ENCODE assay signal across 8 cellular contexts in genomic region chr20:62405108-62405980, GRCh38. TPM values are rescaled to one million over a fixed set of nuclear protein-coding genes. Genes with fewer than 3 reads are reported as not detected.
DNase-seq lines count a peak whose midpoint lies in the region; ATAC-seq, FAIRE-seq and TF ChIP-seq lines count a peak whose summit lies in the region.

No MANE protein-coding gene starts in this region.

- H3K36me3 ChIP-seq in GM23338 (ENCODE audit: insufficient read depth) (no peaks in the 10 kb centered on the region), psoas muscle (ENCODE audit: insufficient read depth in 1 of 2, low read depth in 1 of 2) (no peaks in the 10 kb centered on the region)

- peaks cover 15% of the 10 kb centered on the region for H3K27me3 Mint-ChIP-seq in GM23338 (ENCODE audit: insufficient read depth, low read depth, poor library complexity)

- H3K4me3 Mint-ChIP-seq in GM23338 = peak overlapping the region; percentile 72

- no peak overlapping the region for H2AFZ ChIP-seq in GM23338

- no peak for FAIRE-seq in GM12891 (lab: Jason Lieb, UNC)

- H3K9me3 Mint-ChIP-seq in GM23338 = no peaks in the 10 kb centered on the region

- DNase-seq in AG08395 (ENCODE audit: low spot score) (peak; percentile 44), GM23338 (ENCODE audit: low spot score) (peak; percentile 76), UCSD-AML1 (lab: John Stamatoyannopoulos, UW; ENCODE audit: unreplicated experiment) (peak; percentile 26), foreskin fibroblast (peak; percentile 58 to 76), psoas muscle (peak; percentile 59 to 78), GM12891 (ENCODE audit: insufficient read length, low spot score) (no peak), NCI-H1105 (lab: John Stamatoyannopoulos, UW) (no peak)
- no peak for DNase-seq in activated CD4-positive, CD25-positive, alpha-beta regulatory T cell treated with anti-CD3 and anti-CD28 coated beads, Interleukin-2, amount 50 U/mL, for 72 hours

- TF ChIP-seq POLR2A in GM12891 (IDR thresholded peaks at IDR 0.05; ENCODE audit: low read depth, low read length) = no peak

- no peak overlapping the region for H3K27ac ChIP-seq in GM23338 (ENCODE audit: low read depth)
- no peak overlapping the region for H3K27ac ChIP-seq in psoas muscle

- no peaks in the 10 kb centered on the region for H3K9me2 ChIP-seq in GM23338 (ENCODE audit: insufficient read depth)

- H3K79me2 ChIP-seq in GM23338 (replicated peaks; ENCODE audit: insufficient read depth) = no peaks in the 10 kb centered on the region

- no peaks in the 10 kb centered on the region for H3K9me3 ChIP-seq in psoas muscle

- H3K36me3 Mint-ChIP-seq in GM23338 (ENCODE audit: low read depth) = peaks cover 5% of the 10 kb centered on the region; the same call in 1 of the 3 replicates

- H3K4me2 ChIP-seq in GM23338 = peak overlapping the region; percentile 82; the same call in 1 of the 2 replicates

- no peaks in the 10 kb centered on the region for H3K27me3 ChIP-seq in GM23338 (ENCODE audit: insufficient read depth)
- no peaks in the 10 kb centered on the region for H3K27me3 ChIP-seq in psoas muscle (ENCODE audit: insufficient read depth in 3 of 3, low read length in 2 of 3)

- peak overlapping the region; percentile 62; the same call in 1 of the 2 replicates for H3K4me3 ChIP-seq in GM23338
- peak overlapping the region in 1 of 2 donors; percentile 60 for H3K4me3 ChIP-seq in foreskin fibroblast (ENCODE audit: low read depth in 1 of 2, low read length in 2 of 2)
- H3K4me3 ChIP-seq in psoas muscle = peak overlapping the region; percentile 74

- H3K4me1 Mint-ChIP-seq in GM23338 = peaks cover 17% of the 10 kb centered on the region

- no peaks in the 10 kb centered on the region; the same call in 1 of the 2 replicates for H3K4me1 ChIP-seq in GM23338 (ENCODE audit: insufficient read depth)
- H3K4me1 ChIP-seq in psoas muscle = peaks cover 26% of the 10 kb centered on the region

- TF ChIP-seq CTCF in GM23338 (conservative IDR thresholded peaks at IDR 0.05; ENCODE audit: low read depth in 2 of 2) = peak; percentile 57 to 82
- TF ChIP-seq CTCF in foreskin fibroblast (IDR thresholded peaks at IDR 0.05; ENCODE audit: low read depth, low read length) = peak; percentile 43
- TF ChIP-seq CTCF in psoas muscle (IDR thresholded peaks at IDR 0.05) = peak; percentile 59

- no peaks in the 10 kb centered on the region for H3F3A ChIP-seq in GM23338 (replicated peaks; ENCODE audit: low read depth)

- peak; percentile 43 for ATAC-seq in GM23338
- peak; percentile 35 to 66 (median 49) for ATAC-seq in psoas muscle

- H4K20me1 ChIP-seq in GM23338 (replicated peaks; ENCODE audit: insufficient read depth) = no peaks in the 10 kb centered on the region; the same call in 1 of the 2 replicates

- 67 to 73% (median 68%) methylated on average over 23 of the region's 23 CpGs for WGBS in psoas muscle, 3 donors

- intact Hi-C loops in psoas muscle (cut with DNase I) = loop anchor here in 1 of 2 donors (5.0 kb wide), 1 partner anchor 87 kb away; no protein-coding TSS in a partner anchor

- H3K27ac Mint-ChIP-seq in GM23338 = no peak overlapping the region

TF ChIP-seq in GM23338, 12 proteins besides CTCF, POLR2A, EP300 and RAD21:
- no peak for TF ChIP-seq ETS1 (IDR thresholded peaks at IDR 0.05)
- TF ChIP-seq CREB1 (CRISPR knock-in tag; IDR thresholded peaks at IDR 0.05; ENCODE audit: low read depth) = peak; percentile 53; the same call in 1 of the 2 replicates

TF ChIP-seq in GM12891, 5 proteins besides CTCF, POLR2A, EP300 and RAD21:
- TF ChIP-seq SPI1 (IDR thresholded peaks at IDR 0.05; ENCODE audit: low read depth, low read length) (no peak), PAX5 (IDR thresholded peaks at IDR 0.05; ENCODE audit: insufficient read depth, low read length, severe bottlenecking) (no peak), POU2F2 (IDR thresholded peaks at IDR 0.05; ENCODE audit: low read depth, low read length) (no peak), TAF1 (IDR thresholded peaks at IDR 0.05; ENCODE audit: low read depth, low read length) (no peak), POLR2AphosphoS5 (IDR thresholded peaks at IDR 0.05; ENCODE audit: low read depth, low read length) (no peak)
TF ChIP-seq in GM12891: peak in this region for 0.

RNA-seq across cellular contexts. Expression of gene CABLES2, which starts 1.7 kb away (rescaled TPM):
- total RNA-seq in GM23338 (2014; rRNA removed; shearing (Covaris generic)) = 12.6 and 12.7 TPM in 2 replicates
- polyA plus RNA-seq in GM23338 (2016; fragmentation: Nextera tagmentation; extraction: Ambion mirVana) (4.3 and 5.1 TPM in 2 replicates), psoas muscle (1 to 10 TPM; 2.4 to 4.3 (median 3.5) TPM)
- 1 to 10 TPM; 3.0 to 4.2 (median 3.9) TPM for total RNA-seq in psoas muscle
- 4.9 TPM for polyA plus RNA-seq in GM12891 (2012; ENCODE audit: low read depth, missing spikeins)

RNA-seq across cellular contexts. Expression of gene RPS21, which starts 18.4 kb away (rescaled TPM):
- 759 and 964 TPM in 2 replicates for total RNA-seq in GM23338 (2014; rRNA removed; shearing (Covaris generic))
- 2,298 and 2,471 TPM in 2 replicates for polyA plus RNA-seq in GM23338 (2016; fragmentation: Nextera tagmentation; extraction: Ambion mirVana)
- 1,000 to 10,000 TPM in 3 of 4 donors, 100 to 1,000 TPM in 1; 602 to 1,206 (median 1,044) TPM for total RNA-seq in psoas muscle
- 1,000 to 10,000 TPM; 3,473 to 5,162 (median 3,791) TPM for polyA plus RNA-seq in psoas muscle
- 7,261 TPM for polyA plus RNA-seq in GM12891 (2012; ENCODE audit: low read depth, missing spikeins)

RNA-seq across cellular contexts. Expression of gene RBBP8NL, which starts 22.0 kb away (rescaled TPM):
- total RNA-seq in GM23338 (2014; rRNA removed; shearing (Covaris generic)) = 0.66 and 1.1 TPM in 2 replicates
- polyA plus RNA-seq in GM23338 (2016; fragmentation: Nextera tagmentation; extraction: Ambion mirVana) (0.10 and 0.64 TPM in 2 replicates), psoas muscle (under 1 TPM in 2 of 3 donors, not detected in 1; 0.03 to 0.08 TPM)
- not detected for total RNA-seq in psoas muscle
- not detected for polyA plus RNA-seq in GM12891 (2012; ENCODE audit: low read depth, missing spikeins)

RNA-seq across cellular contexts. Expression of gene LAMA5, which starts 38.2 kb away (rescaled TPM):
- 215 and 298 TPM in 2 replicates for total RNA-seq in GM23338 (2014; rRNA removed; shearing (Covaris generic))
- polyA plus RNA-seq in GM23338 (2016; fragmentation: Nextera tagmentation; extraction: Ambion mirVana) (192 and 201 TPM in 2 replicates), psoas muscle (10 to 100 TPM; 14.4 to 40.5 (median 23.3) TPM)
- total RNA-seq in psoas muscle = 10 to 100 TPM; 27.2 to 74.6 (median 46.5) TPM
- 1.3 TPM for polyA plus RNA-seq in GM12891 (2012; ENCODE audit: low read depth, missing spikeins)

Comparison
In these comparisons a context has a peak if more than half of its experiments do, and no peak if none do; other contexts are left out.
1. DNase-seq: peak in AG08395 (single experiment), GM23338 (single experiment), UCSD-AML1 (single experiment), foreskin fibroblast (2 of 2) and psoas muscle (2 of 2); none in GM12891 (single experiment), NCI-H1105 (single experiment) and activated CD4-positive, CD25-positive, alpha-beta regulatory T cell treated with anti-CD3 and anti-CD28 coated beads, Interleukin-2, amount 50 U/mL, for 72 hours (single experiment).
2. Peak in every context shown above with its lines, with median percentiles within 50 percentile points of each other: CTCF ChIP-seq.